ENCODE assay signal across 8 cellular contexts in genomic region chr11:44600739-44601416, GRCh38. TPM values are rescaled to one million over a fixed set of nuclear protein-coding genes. Genes with fewer than 3 reads are reported as not detected.
DNase-seq lines count a peak whose midpoint lies in the region; ATAC-seq and TF ChIP-seq lines count a peak whose summit lies in the region.

No MANE protein-coding gene starts in this region.

- ATAC-seq in GM19328 (IDR thresholded peaks at IDR 0.05; ENCODE audit: unreplicated experiment) (peak; percentile 33), HG03460 (IDR thresholded peaks at IDR 0.05; ENCODE audit: unreplicated experiment) (peak; percentile 44)

- H3K36me3 Mint-ChIP-seq in MCF 10A (ENCODE audit: insufficient read depth, unreplicated experiment) = peaks cover 24% of the 10 kb centered on the region

- CTCF ChIA-PET in MCF 10A (lab: Yijun Ruan, JAX) = interaction anchor here (0.6 to 3.6 kb wide), 2 partner anchors 43 to 336 kb away, joined by 3 to 16 read pairs; no protein-coding TSS in a partner anchor

- no peaks in the 10 kb centered on the region for H3K27me3 Mint-ChIP-seq in MCF 10A (ENCODE audit: insufficient read depth, unreplicated experiment)

- no peaks in the 10 kb centered on the region for H3K27me3 ChIP-seq in effector memory CD4-positive, alpha-beta T cell (replicated peaks; ENCODE audit: control insufficient read depth, insufficient read depth, low read length, poor library complexity, severe bottlenecking)

- no TSS peak for BruUV-seq in MCF 10A (replicated peaks; lab: Mats Ljungman, UMichigan)

- no peaks in the 10 kb centered on the region for H3K9me3 ChIP-seq in effector memory CD4-positive, alpha-beta T cell (ENCODE audit: control insufficient read depth, low read length)

- H3K27ac ChIP-seq in effector memory CD4-positive, alpha-beta T cell (ENCODE audit: insufficient read depth, low read length, poor library complexity, severe bottlenecking) = peak overlapping the region; percentile 44

- no peak for TF ChIP-seq CTCF in MCF 10A (IDR thresholded peaks at IDR 0.05; ENCODE audit: unreplicated experiment)

- H3K4me1 ChIP-seq in effector memory CD4-positive, alpha-beta T cell (ENCODE audit: control insufficient read depth, insufficient read depth, low read length, poor library complexity, severe bottlenecking) = peaks cover 39% of the 10 kb centered on the region

- H3K4me3 ChIP-seq in effector memory CD4-positive, alpha-beta T cell (ENCODE audit: insufficient read depth, low read depth, low read length, poor library complexity, severe bottlenecking) = no peak overlapping the region

- DNase-seq in A172 (ENCODE audit: low spot score) (peak; percentile 63), MCF 10A (ENCODE audit: unreplicated experiment) (no peak), NCI-H146 treated with DMSO at 0.1 percent for 48 hours (lab: John Stamatoyannopoulos, UW; ENCODE audit: unreplicated experiment) (no peak), inferior parietal cortex (ENCODE audit: extremely low spot score) (no peak), NCI-H748 treated with DMSO at 0.1 percent for 48 hours (lab: John Stamatoyannopoulos, UW) (no peak)
- DNase-seq in effector memory CD4-positive, alpha-beta T cell = no peak

- no peak overlapping the region for H3K4me3 Mint-ChIP-seq in MCF 10A (ENCODE audit: unreplicated experiment)

- H3K36me3 ChIP-seq in effector memory CD4-positive, alpha-beta T cell (ENCODE audit: control insufficient read depth, insufficient read depth, low read length) = peaks cover 40% of the 10 kb centered on the region

- H3K27ac Mint-ChIP-seq in MCF 10A (ENCODE audit: low read depth, unreplicated experiment) = no peak overlapping the region

- intact Hi-C loops in MCF 10A (cut with micrococcal nuclease) = no loop called here

- H3K9me3 Mint-ChIP-seq in MCF 10A (ENCODE audit: unreplicated experiment) = no peaks in the 10 kb centered on the region

- peaks cover 18% of the 10 kb centered on the region for H3K4me1 Mint-ChIP-seq in MCF 10A (ENCODE audit: insufficient read depth, unreplicated experiment)

- POLR2A ChIA-PET in MCF 10A (lab: Yijun Ruan, JAX) = interaction anchor here (0.6 kb wide), 1 partner anchor 584 kb away, joined by 3 read pairs; no protein-coding TSS in a partner anchor

RNA-seq across cellular contexts. Expression of gene CD82, which starts 35.4 kb away (rescaled TPM):
- 26.8 and 40.3 TPM in 2 replicates for total RNA-seq in A172 (2014; rRNA removed; shearing (Covaris generic))
- total RNA-seq in MCF 10A (2022) = 50.9 and 114 TPM in 2 replicates
